Comparison of ENCODE assay signal across 27 cellular contexts in the genomic region with DNA sequence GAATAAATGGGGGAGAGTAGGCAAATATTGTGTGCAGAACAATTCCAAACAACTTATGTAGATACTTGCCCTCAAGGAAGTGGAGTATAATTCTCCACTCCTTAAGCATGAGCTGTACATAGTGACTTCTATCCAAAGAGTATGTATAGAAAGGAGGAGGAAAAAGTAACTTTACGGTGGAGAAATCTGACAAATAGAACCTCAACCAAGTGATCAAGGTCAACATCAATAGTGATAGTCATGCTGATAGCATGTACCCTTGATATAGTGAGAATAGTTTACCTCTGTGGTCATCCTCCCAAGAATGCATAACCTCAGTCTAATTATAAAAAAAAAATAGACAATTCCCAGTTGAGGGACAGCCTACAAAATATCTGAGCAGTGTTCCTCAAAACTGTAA.
"Had no signal": no experiment of that assay in that cellular context is flagged by ENCODE, and none has a peak within 500 bp of the region (broad histone marks: within the 10 kb centered on the region; RNA-seq: fewer than 3 reads in every experiment).

No MANE protein-coding gene starts in this region.

- DNase-seq: activated CD4-positive, alpha-beta T cell treated with anti-CD3 and anti-CD28 coated beads for 4 hours; activated CD4-positive, alpha-beta T cell treated with anti-CD3 and anti-CD28 coated beads, Interleukin-2, amount 50 U/mL, for 48 hours; activated CD4-positive, CD25-positive, alpha-beta regulatory T cell; activated effector memory CD4-positive, alpha-beta T cell treated with Interleukin-2 at 50 U/mL for 16 hours; activated naive CD4-positive, alpha-beta T cell treated with anti-CD3 and anti-CD28 coated beads, Interleukin-2, amount 50 U/mL, for 16 hours; activated T-cell treated with anti-CD3 and anti-CD28 coated beads, Interleukin-2, amount 50 U/mL, for 72 hours; aorta; brain microvascular endothelial cell; colonic mucosa; dorsolateral prefrontal cortex; effector memory CD8-positive, alpha-beta T cell; esophagus squamous epithelium; heart right ventricle; kidney; left ventricle myocardium inferior; naive thymus-derived CD4-positive, alpha-beta T cell; posterior cingulate gyrus; sigmoid colon; stimulated activated CD4-positive, alpha-beta T cell treated with anti-CD3 and anti-CD28 coated beads, Interleukin-2, amount 100 ng/mL, for 48 hours; stimulated activated CD8-positive, alpha-beta memory T cell treated with anti-CD3 and anti-CD28 coated beads, Interleukin-4, amount 100 ng/mL, for 48 hours; stimulated activated naive B cell treated with anti-CD40 and anti-IgM and Interleukin-4, amounts not matched to agents 10 μg/mL and 1 μg/mL and 100 μg/mL, for 72 hours; T-helper 9 cell had no signal

- FAIRE-seq: endothelial cell of umbilical vein, kidney had no signal

- H3K4me3 Mint-ChIP-seq: activated T-cell treated with anti-CD3 and anti-CD28 coated beads, Interleukin-2, amount 50 U/mL, for 72 hours; central memory CD8-positive, alpha-beta T cell; effector memory CD8-positive, alpha-beta T cell; naive thymus-derived CD4-positive, alpha-beta T cell; neural crest cell; stimulated activated naive B cell treated with anti-CD40 and anti-IgM and Interleukin-4, amounts not matched to agents 10 μg/mL and 1 μg/mL and 100 μg/mL, for 72 hours; type B pancreatic cell had no signal

- H3K4me3 ChIP-seq: colonic mucosa, dorsolateral prefrontal cortex, esophagus squamous epithelium, heart right ventricle, left ventricle myocardium inferior, sigmoid colon, thoracic aorta had no signal

- H3K27ac ChIP-seq: brain microvascular endothelial cell, colonic mucosa, dorsolateral prefrontal cortex, esophagus squamous epithelium, heart right ventricle, left ventricle myocardium inferior, sigmoid colon, thoracic aorta had no signal

- H3K27me3 ChIP-seq: brain microvascular endothelial cell, colonic mucosa, esophagus squamous epithelium, heart right ventricle, sigmoid colon had no signal

- H3K4me1 Mint-ChIP-seq: central memory CD8-positive, alpha-beta T cell; neural crest cell; stimulated activated naive B cell treated with anti-CD40 and anti-IgM and Interleukin-4, amounts not matched to agents 10 μg/mL and 1 μg/mL and 100 μg/mL, for 72 hours had no signal

- H3K36me3 ChIP-seq: brain microvascular endothelial cell, colonic mucosa, esophagus squamous epithelium, heart right ventricle, left ventricle myocardium inferior, sigmoid colon, thoracic aorta had no signal

- ATAC-seq: activated T-cell treated with anti-CD3 and anti-CD28 coated beads, Interleukin-2, amount 50 U/mL, for 72 hours; effector memory CD8-positive, alpha-beta T cell; heart right ventricle; naive thymus-derived CD4-positive, alpha-beta T cell; stimulated activated naive B cell treated with anti-CD40 and anti-IgM and Interleukin-4, amounts not matched to agents 10 μg/mL and 1 μg/mL and 100 μg/mL, for 72 hours had no signal

- H3K4me1 ChIP-seq: colonic mucosa, esophagus squamous epithelium, heart right ventricle, left ventricle myocardium inferior, sigmoid colon had no signal

- H3K36me3 Mint-ChIP-seq: naive thymus-derived CD4-positive, alpha-beta T cell; type B pancreatic cell had no signal

- H3K9me3 ChIP-seq: colonic mucosa, esophagus squamous epithelium, left ventricle myocardium inferior, sigmoid colon, thoracic aorta had no signal

- H3K9me3 Mint-ChIP-seq: activated T-cell treated with anti-CD3 and anti-CD28 coated beads, Interleukin-2, amount 50 U/mL, for 72 hours; type B pancreatic cell had no signal

- H3K27ac Mint-ChIP-seq: activated T-cell treated with anti-CD3 and anti-CD28 coated beads, Interleukin-2, amount 50 U/mL, for 72 hours; effector memory CD8-positive, alpha-beta T cell; naive thymus-derived CD4-positive, alpha-beta T cell; stimulated activated naive B cell treated with anti-CD40 and anti-IgM and Interleukin-4, amounts not matched to agents 10 μg/mL and 1 μg/mL and 100 μg/mL, for 72 hours; type B pancreatic cell had no signal
